8 cellular contexts compared by ENCODE assay signal in genomic region chr1:25744140-25744581, GRCh38. TPM values are rescaled to one million over a fixed set of nuclear protein-coding genes. Genes with fewer than 3 reads are reported as not detected.
DNase-seq lines count a peak whose midpoint lies in the region; ATAC-seq lines count a peak whose summit lies in the region.

No MANE protein-coding gene starts in this region.

- H3K9me3 Mint-ChIP-seq in T-cell, result no peaks in the 10 kb centered on the region

- peak overlapping the region; percentile 66 to 67 for H3K27ac Mint-ChIP-seq in T-cell

- POLR2A ChIA-PET in T-cell (lab: Charles Lee), result no interaction called here

- H3K4me3 Mint-ChIP-seq in T-cell, result no peak overlapping the region

- peaks cover 36 to 50% (median 42%) of the 10 kb centered on the region in 3 donors for H3K4me1 Mint-ChIP-seq in T-cell

- H3K27me3 Mint-ChIP-seq in T-cell, result no peaks in the 10 kb centered on the region

- peak; percentile 64 for DNase-seq in NCI-H2107 treated with DMSO at 0.1 percent for 48 hours (lab: John Stamatoyannopoulos, UW; ENCODE audit: unreplicated experiment)
- no peak for DNase-seq in NCI-H2107 (lab: John Stamatoyannopoulos, UW)
- DNase-seq in T-cell, result no peak
- DNase-seq in globus pallidus (ENCODE audit: low spot score), result peak; percentile 47
- DNase-seq in pons (ENCODE audit: low spot score), result peak; percentile 68
- no peak for DNase-seq in NCI-H1048 (lab: John Stamatoyannopoulos, UW)
- DNase-seq in activated T-cell treated with anti-CD3 and anti-CD28 coated beads for 4 hours, result no peak

- ATAC-seq in T-cell (replicated peaks in 1 of 4) (no peak), GM21390 (IDR thresholded peaks at IDR 0.05; ENCODE audit: unreplicated experiment) (no peak)

- CTCF ChIA-PET in T-cell (lab: Charles Lee), result no interaction called here

- H3K36me3 Mint-ChIP-seq in T-cell, result peaks cover 10% of the 10 kb centered on the region

RNA-seq across cellular contexts. Expression of gene SELENON, which starts 55.8 kb away (rescaled TPM):
- 10 to 100 TPM; 22.4 to 28.9 (median 25.9) TPM for total RNA-seq in T-cell

Comparison
In these comparisons a context has a peak if more than half of its experiments do, and no peak if none do; other contexts are left out.
1. DNase-seq: peak in NCI-H2107 treated with DMSO at 0.1 percent for 48 hours (single experiment), globus pallidus (single experiment) and pons (single experiment); none in NCI-H2107 (single experiment), T-cell (0 of 34), NCI-H1048 (single experiment) and activated T-cell treated with anti-CD3 and anti-CD28 coated beads for 4 hours (single experiment).